ENCODE assay signal across 8 cellular contexts in the genomic region with DNA sequence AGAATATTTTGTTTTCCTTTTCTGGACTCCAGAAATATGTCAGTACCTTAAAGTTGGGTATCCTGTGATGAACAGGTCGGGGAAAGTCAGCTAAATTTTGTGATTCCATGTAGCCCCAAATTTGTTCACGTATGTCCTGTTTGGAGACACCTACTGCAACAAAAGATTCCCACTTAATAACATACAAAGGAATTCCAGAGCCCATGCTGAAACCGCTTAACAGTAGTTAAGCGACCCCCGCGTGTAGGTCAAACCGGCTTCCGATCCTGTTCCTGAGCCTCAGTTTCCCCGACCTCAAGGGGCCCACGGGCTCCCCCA. TPM values are rescaled to one million over a fixed set of nuclear protein-coding genes. Genes with fewer than 3 reads are reported as not detected.
A peak's percentile ranks its signal among the peaks of the same experiment; 100 is the strongest.
DNase-seq lines count a peak whose midpoint lies in the region; ATAC-seq and TF ChIP-seq lines count a peak whose summit lies in the region.

No MANE protein-coding gene starts in this region.

- no peak for ATAC-seq in stimulated activated naive CD8-positive, alpha-beta T cell treated with anti-CD3 and anti-CD28 coated beads, Interleukin-15, Interleukin-2, amounts not matched to agents 100 U/mL and 50 U/mL, for 24 hours
- ATAC-seq in HG02763 (IDR thresholded peaks at IDR 0.05; ENCODE audit: unreplicated experiment): no peak

- H3K27ac Mint-ChIP-seq in stimulated activated naive CD8-positive, alpha-beta T cell treated with anti-CD3 and anti-CD28 coated beads, Interleukin-15, Interleukin-2, amounts not matched to agents 100 ng/mL and 50 ng/mL, for 24 hours: peak overlapping the region; percentile 97

- H2BK5ac ChIP-seq in mesenchymal stem cell (ENCODE audit: low read depth, low read length, poor library complexity, severe bottlenecking): no peak overlapping the region

- H3K4ac ChIP-seq in mesenchymal stem cell (ENCODE audit: low read depth in 1 of 2, low read length in 2 of 2): peak overlapping the region; percentile 10 to 92

- peaks cover 35% of the 10 kb centered on the region for H3K79me1 ChIP-seq in mesenchymal stem cell (replicated peaks; ENCODE audit: low read length, poor library complexity, severe bottlenecking)

- no peak for DNase-seq in stimulated activated naive CD8-positive, alpha-beta T cell treated with anti-CD3 and anti-CD28 coated beads, Interleukin-15, Interleukin-2, amounts not matched to agents 100 U/mL and 50 U/mL, for 24 hours
- DNase-seq in breast epithelium (ENCODE audit: low spot score in 2 of 2) (no peak), mesenchymal stem cell (no peak), DMS53 treated with DMSO at 0.1 percent for 48 hours (lab: John Stamatoyannopoulos, UW; ENCODE audit: unreplicated experiment) (no peak), A172 (ENCODE audit: low spot score) (no peak), dedifferentiated amniotic fluid mesenchymal stem cell (ENCODE audit: extremely low spot score) (no peak)

- no peak overlapping the region for H2BK120ac ChIP-seq in mesenchymal stem cell (ENCODE audit: low read depth, low read length)

- peaks cover 30% of the 10 kb centered on the region for H3K4me1 Mint-ChIP-seq in stimulated activated naive CD8-positive, alpha-beta T cell treated with anti-CD3 and anti-CD28 coated beads, Interleukin-15, Interleukin-2, amounts not matched to agents 100 ng/mL and 50 ng/mL, for 24 hours (ENCODE audit: low read depth)

- peak overlapping the region; percentile 78 to 83 for H3K18ac ChIP-seq in mesenchymal stem cell (ENCODE audit: low read depth in 1 of 2, low read length in 2 of 2)

- peak overlapping the region; percentile 1 for H4K91ac ChIP-seq in mesenchymal stem cell (ENCODE audit: low read length)

- TF ChIP-seq POLR2A in breast epithelium (IDR thresholded peaks at IDR 0.05): no peak

- no peak overlapping the region for H3K23ac ChIP-seq in mesenchymal stem cell (ENCODE audit: low read length in 2 of 2)

- H3K4me2 ChIP-seq in mesenchymal stem cell (ENCODE audit: low read length, poor library complexity, severe bottlenecking): peak overlapping the region; percentile 62

- H3K27me3 ChIP-seq in breast epithelium (peaks cover 0 to 23% of the 10 kb centered on the region in 2 donors), mesenchymal stem cell (ENCODE audit: control insufficient read depth in 1 of 2, insufficient read depth in 1 of 2, low read length in 2 of 2) (peaks cover 0 to 13% of the 10 kb centered on the region in 2 experiments)

- H3K4me3 ChIP-seq in breast epithelium: peak overlapping the region; percentile 91 to 95 (median 92)
- H3K4me3 ChIP-seq in mesenchymal stem cell (ENCODE audit: insufficient read depth in 1 of 2, low read depth in 1 of 2, low read length in 2 of 2): peak overlapping the region; percentile 88 to 99

- H2BK15ac ChIP-seq in mesenchymal stem cell (ENCODE audit: low read depth, poor library complexity, severe bottlenecking): peak overlapping the region; percentile 2

- H3K4me1 ChIP-seq in breast epithelium (peaks cover 4 to 8% of the 10 kb centered on the region in 2 donors), mesenchymal stem cell (ENCODE audit: control insufficient read depth, insufficient read depth, low read depth, low read length) (peaks cover 13% of the 10 kb centered on the region)

- H3K9me3 ChIP-seq in breast epithelium: no peaks in the 10 kb centered on the region
- no peaks in the 10 kb centered on the region for H3K9me3 ChIP-seq in mesenchymal stem cell (ENCODE audit: control insufficient read depth, low read length)

- TF ChIP-seq CTCF in breast epithelium (IDR thresholded peaks at IDR 0.05): no peak

- no peaks in the 10 kb centered on the region for H3K36me3 ChIP-seq in breast epithelium
- peaks cover 27 to 30% of the 10 kb centered on the region in 2 experiments for H3K36me3 ChIP-seq in mesenchymal stem cell (ENCODE audit: control insufficient read depth in 1 of 2, insufficient read depth in 2 of 2, low read depth in 1 of 2, low read length in 2 of 2)

- peaks cover 29% of the 10 kb centered on the region for H3K36me3 Mint-ChIP-seq in stimulated activated naive CD8-positive, alpha-beta T cell treated with anti-CD3 and anti-CD28 coated beads, Interleukin-15, Interleukin-2, amounts not matched to agents 100 ng/mL and 50 ng/mL, for 24 hours (ENCODE audit: low read depth)

- no peaks in the 10 kb centered on the region for H3K9me3 Mint-ChIP-seq in stimulated activated naive CD8-positive, alpha-beta T cell treated with anti-CD3 and anti-CD28 coated beads, Interleukin-15, Interleukin-2, amounts not matched to agents 100 ng/mL and 50 ng/mL, for 24 hours

- intact Hi-C loops in breast epithelium (cut with DNase I; ENCODE audit: low total_unique reads): no loop called here

- no peak overlapping the region for H2BK12ac ChIP-seq in mesenchymal stem cell (ENCODE audit: low read length in 2 of 2)

- H3K14ac ChIP-seq in mesenchymal stem cell (ENCODE audit: low read length in 2 of 2): peak overlapping the region in 1 of 2 experiments; percentile 41

- 12% methylated on average over 10 of the region's 10 CpGs for WGBS in mesenchymal stem cell

- no peak overlapping the region for H2AK5ac ChIP-seq in mesenchymal stem cell (ENCODE audit: low read length, severe bottlenecking)

- peak overlapping the region; percentile 94 for H3K4me3 Mint-ChIP-seq in stimulated activated naive CD8-positive, alpha-beta T cell treated with anti-CD3 and anti-CD28 coated beads, Interleukin-15, Interleukin-2, amounts not matched to agents 100 ng/mL and 50 ng/mL, for 24 hours

- H3K27ac ChIP-seq in breast epithelium (peak overlapping the region; percentile 94 to 96), mesenchymal stem cell (ENCODE audit: low read length, poor library complexity, severe bottlenecking) (no peak overlapping the region)

- peak overlapping the region; percentile 99 for H3K9ac ChIP-seq in mesenchymal stem cell (ENCODE audit: low read length)

- H3K27me3 Mint-ChIP-seq in stimulated activated naive CD8-positive, alpha-beta T cell treated with anti-CD3 and anti-CD28 coated beads, Interleukin-15, Interleukin-2, amounts not matched to agents 100 ng/mL and 50 ng/mL, for 24 hours: no peaks in the 10 kb centered on the region

- H4K8ac ChIP-seq in mesenchymal stem cell (ENCODE audit: low read length): peak overlapping the region; percentile 97

- H2AFZ ChIP-seq in mesenchymal stem cell (ENCODE audit: low read depth, low read length): peak overlapping the region; percentile 94

RNA-seq across cellular contexts. Expression of gene MTHFSD, which starts 0.5 kb away (rescaled TPM):
- 10 to 100 TPM; 15.8 to 30.2 (median 27.7) TPM for total RNA-seq in breast epithelium
- 8.3 TPM for polyA plus RNA-seq in mesenchymal stem cell (2013, experiment 1 of 2)
- polyA plus RNA-seq in mesenchymal stem cell (2013, experiment 2 of 2): 6.8 TPM
- 7.8 and 16.2 TPM in 2 replicates for total RNA-seq in A172 (2014; rRNA removed; shearing (Covaris generic))

RNA-seq across cellular contexts. Expression of gene FOXC2, which starts 12.1 kb away (rescaled TPM):
- total RNA-seq in breast epithelium: under 1 TPM; 0.15 to 0.98 (median 0.32) TPM
- polyA plus RNA-seq in mesenchymal stem cell (2013, experiment 1 of 2): 2.7 TPM
- 2.8 TPM for polyA plus RNA-seq in mesenchymal stem cell (2013, experiment 2 of 2)
- total RNA-seq in A172 (2014; rRNA removed; shearing (Covaris generic)): 1.3 and 2.3 TPM in 2 replicates

RNA-seq across cellular contexts. Expression of gene FOXL1, which starts 23.8 kb away (rescaled TPM):
- total RNA-seq in breast epithelium: 1 to 10 TPM in 1 of 3 donors, under 1 TPM in 2; 0.16 to 1.5 (median 0.98) TPM
- polyA plus RNA-seq in mesenchymal stem cell (2013, experiment 1 of 2): 10.5 TPM
- 11.8 TPM for polyA plus RNA-seq in mesenchymal stem cell (2013, experiment 2 of 2)
- total RNA-seq in A172 (2014; rRNA removed; shearing (Covaris generic)): 4.6 and 7.6 TPM in 2 replicates

RNA-seq across cellular contexts. Expression of gene FOXF1, which starts 44.2 kb away (rescaled TPM):
- under 1 TPM in 2 of 3 donors, not detected in 1; 0.15 to 0.66 TPM for total RNA-seq in breast epithelium
- polyA plus RNA-seq in mesenchymal stem cell (2013, experiment 1 of 2): 145 TPM
- 149 TPM for polyA plus RNA-seq in mesenchymal stem cell (2013, experiment 2 of 2)
- 2.1 TPM in 2 replicates for total RNA-seq in A172 (2014; rRNA removed; shearing (Covaris generic))
